In genomic region chr9:98199388-98200033, GRCh38 we compare ENCODE assay signal across 21 cellular contexts. TPM values are rescaled to one million over a fixed set of nuclear protein-coding genes. Genes with fewer than 3 reads are reported as not detected.
DNase-seq lines count a peak whose midpoint lies in the region; ATAC-seq and TF ChIP-seq lines count a peak whose summit lies in the region.
"Had no signal": no experiment of that assay in that cellular context is flagged by ENCODE, and none has a peak within 500 bp of the region (broad histone marks: within the 10 kb centered on the region; RNA-seq: fewer than 3 reads in every experiment).

No MANE protein-coding gene starts in this region.

- H3K4me1 Mint-ChIP-seq in GM23338 (peaks cover 24% of the 10 kb centered on the region), WTC11 (peaks cover 27% of the 10 kb centered on the region)

- H3K4me3 Mint-ChIP-seq in GM23338 (no peak overlapping the region), WTC11 (no peak overlapping the region)
- H3K4me3 Mint-ChIP-seq: CD4-positive, CD25-positive, alpha-beta regulatory T cell; HFFc6 had no signal

- TF ChIP-seq POLR2A in body of pancreas (IDR thresholded peaks at IDR 0.05): no peak

- H3K9me3 Mint-ChIP-seq in GM23338: no peaks in the 10 kb centered on the region
- no peaks in the 10 kb centered on the region for H3K9me3 Mint-ChIP-seq in WTC11
- H3K9me3 Mint-ChIP-seq: HFFc6 had no signal

- POLR2A ChIA-PET in WTC11 (lab: Charles Lee): no interaction called here

- 79 to 91% methylated on average over 6 to 20 of the region's 20 CpGs for WGBS in body of pancreas, 2 donors

- no peaks in the 10 kb centered on the region for H3K79me2 ChIP-seq in GM23338 (replicated peaks; ENCODE audit: insufficient read depth)

- ATAC-seq in GM23338 (peak; percentile 61), WTC11 (peak; percentile 69), body of pancreas (no peak)
- ATAC-seq: PC-3 had no signal

- no peaks in the 10 kb centered on the region for H3K9me2 ChIP-seq in GM23338 (ENCODE audit: insufficient read depth)

- TF ChIP-seq CTCF in GM23338 (conservative IDR thresholded peaks at IDR 0.05; ENCODE audit: low read depth in 2 of 2) (no peak), WTC11 (IDR thresholded peaks at IDR 0.05) (no peak), body of pancreas (IDR thresholded peaks at IDR 0.05) (no peak), left ventricle myocardium inferior (IDR thresholded peaks at IDR 0.05; ENCODE audit: borderline replicate concordance) (no peak)

- CTCF ChIA-PET in WTC11 (lab: Charles Lee): interaction anchor here (1.0 to 1.8 kb wide), 3 partner anchors 35 to 116 kb away, joined by 3 to 5 read pairs (median 4); partner anchors contain the start of gene TBC1D2

- H2AFZ ChIP-seq in GM23338: no peak overlapping the region

- 0 out of 2 replicates have a peak overlapping the region, but pooled peaks have one; percentile 12 for H3K4me2 ChIP-seq in GM23338

- no peak overlapping the region for H3K27ac Mint-ChIP-seq in GM23338
- peak overlapping the region; percentile 35; the same call in 1 of the 2 replicates for H3K27ac Mint-ChIP-seq in WTC11
- H3K27ac Mint-ChIP-seq: CD4-positive, CD25-positive, alpha-beta regulatory T cell; HFFc6 had no signal

- H3K4me1 ChIP-seq in GM23338 (ENCODE audit: insufficient read depth): peaks cover 14% of the 10 kb centered on the region
- no peaks in the 10 kb centered on the region for H3K4me1 ChIP-seq in body of pancreas
- H3K4me1 ChIP-seq in left ventricle myocardium inferior: no peaks in the 10 kb centered on the region
- H3K4me1 ChIP-seq: HAP-1 had no signal

- peaks cover 15% of the 10 kb centered on the region for H3K27me3 Mint-ChIP-seq in GM23338 (ENCODE audit: insufficient read depth, low read depth, poor library complexity)
- no peaks in the 10 kb centered on the region for H3K27me3 Mint-ChIP-seq in WTC11 (ENCODE audit: low read depth)
- H3K27me3 Mint-ChIP-seq: CD4-positive, CD25-positive, alpha-beta regulatory T cell had no signal

- H3K36me3 ChIP-seq in GM23338 (ENCODE audit: insufficient read depth) (no peaks in the 10 kb centered on the region), body of pancreas (replicated peaks in 1 of 2; ENCODE audit: insufficient read depth in 1 of 2, low read depth in 2 of 2) (no peaks in the 10 kb centered on the region), left ventricle myocardium inferior (no peaks in the 10 kb centered on the region)
- H3K36me3 ChIP-seq: HAP-1 had no signal

- intact Hi-C loops in body of pancreas (cut with DNase I): no loop called here
- intact Hi-C loops in left ventricle myocardium inferior (cut with micrococcal nuclease): no loop called here

- H3K9me3 ChIP-seq in body of pancreas (no peaks in the 10 kb centered on the region), left ventricle myocardium inferior (replicated peaks) (no peaks in the 10 kb centered on the region)
- H3K9me3 ChIP-seq: HAP-1 had no signal

- DNase-seq in GM23338 (ENCODE audit: low spot score) (peak; percentile 52), WTC11 (ENCODE audit: low spot score) (peak; percentile 22), iPS-NIHi11 (ENCODE audit: low spot score) (peak; percentile 37), NCI-H1092 (lab: John Stamatoyannopoulos, UW) (no peak), body of pancreas (no peak), left ventricle myocardium inferior (no peak)
- DNase-seq in activated CD4-positive, alpha-beta T cell treated with anti-CD3 and anti-CD28 coated beads for 4 hours: no peak
- DNase-seq: CD4-positive, CD25-positive, alpha-beta regulatory T cell; HFFc6; KG1; MM.1S; NCI-H1417; NCI-H1694; NCI-H2029 treated with DMSO at 0.1 percent for 48 hours; NCI-H446 treated with DMSO at 0.1 percent for 48 hours; NCI-H526; NCI-H82; NK-92 treated with Interleukin-12 subunit alpha and Interleukin-12 subunit beta, amount 100 ng/mL, for 24 hours; PC-3; Right ventricle myocardium superior had no signal

- H3K27me3 ChIP-seq in GM23338 (ENCODE audit: insufficient read depth) (no peaks in the 10 kb centered on the region), body of pancreas (no peaks in the 10 kb centered on the region), left ventricle myocardium inferior (ENCODE audit: low read depth) (no peaks in the 10 kb centered on the region)

- no peaks in the 10 kb centered on the region for H3F3A ChIP-seq in GM23338 (replicated peaks; ENCODE audit: low read depth)

- no peaks in the 10 kb centered on the region for H4K20me1 ChIP-seq in GM23338 (replicated peaks; ENCODE audit: insufficient read depth)

- H3K36me3 Mint-ChIP-seq in GM23338 (ENCODE audit: low read depth) (no peaks in the 10 kb centered on the region; the same call in 2 of the 3 replicates), WTC11 (peaks cover 5% of the 10 kb centered on the region)

- H3K4me3 ChIP-seq in GM23338: no peak overlapping the region
- H3K4me3 ChIP-seq in body of pancreas: no peak overlapping the region
- H3K4me3 ChIP-seq in left ventricle myocardium inferior: no peak overlapping the region
- H3K4me3 ChIP-seq: HAP-1 had no signal

- H3K27ac ChIP-seq in GM23338 (ENCODE audit: low read depth) (peak overlapping the region; percentile 55; the same call in 1 of the 2 replicates), body of pancreas (no peak overlapping the region), left ventricle myocardium inferior (replicated peaks) (no peak overlapping the region)

TF ChIP-seq in GM23338, 12 proteins besides CTCF, POLR2A, EP300 and RAD21:
- TF ChIP-seq JUNB (IDR thresholded peaks at IDR 0.05; ENCODE audit: unreplicated experiment) (no peak), STAT1 (IDR thresholded peaks at IDR 0.05; ENCODE audit: unreplicated experiment) (no peak), NANOG (IDR thresholded peaks at IDR 0.05; ENCODE audit: borderline replicate concordance) (no peak), ZNF114 (CRISPR knock-in tag; IDR thresholded peaks at IDR 0.05) (no peak)
TF ChIP-seq in GM23338: peak in this region for 0.

TF ChIP-seq in WTC11, 78 proteins besides CTCF, POLR2A, EP300 and RAD21 (continues in another document):
- TF ChIP-seq NFYB (CRISPR knock-in tag; conservative IDR thresholded peaks at IDR 0.05; ENCODE audit: low read depth) (no peak), RELA (CRISPR knock-in tag; IDR thresholded peaks at IDR 0.05; ENCODE audit: borderline replicate concordance) (no peak), ZNF219 (CRISPR knock-in tag; IDR thresholded peaks at IDR 0.05; ENCODE audit: borderline replicate concordance) (no peak), ATF6 (CRISPR knock-in tag; IDR thresholded peaks at IDR 0.05) (no peak), ZNF416 (CRISPR knock-in tag; IDR thresholded peaks at IDR 0.05) (no peak), FOXJ3 (CRISPR knock-in tag; IDR thresholded peaks at IDR 0.05; ENCODE audit: borderline replicate concordance) (no peak), KAT7 (CRISPR knock-in tag; IDR thresholded peaks at IDR 0.05; ENCODE audit: borderline replicate concordance) (no peak), ZNF396 (CRISPR knock-in tag; IDR thresholded peaks at IDR 0.05; ENCODE audit: borderline replicate concordance) (no peak), ERG (CRISPR knock-in tag; IDR thresholded peaks at IDR 0.05) (no peak), JAZF1 (CRISPR knock-in tag; IDR thresholded peaks at IDR 0.05) (no peak), E2F5 (CRISPR knock-in tag; IDR thresholded peaks at IDR 0.05) (no peak), GABPB1 (CRISPR knock-in tag; IDR thresholded peaks at IDR 0.05) (no peak)

RNA-seq across cellular contexts. Expression of gene CORO2A, which starts 7.1 kb away (rescaled TPM):
- total RNA-seq in GM23338 (2014; rRNA removed; shearing (Covaris generic)): 26.9 and 27.6 TPM in 2 replicates
- 12.9 TPM in 2 replicates for polyA plus RNA-seq in GM23338 (2016; fragmentation: Nextera tagmentation; extraction: Ambion mirVana)
- total RNA-seq in WTC11 (2021) (32.5 to 37.0 TPM (median 35.9 TPM) in 3 replicates), body of pancreas (1 to 10 TPM in 1 of 2 donors, under 1 TPM in 1; 0.66 to 1.3 TPM), left ventricle myocardium inferior (0.14 TPM)

RNA-seq across cellular contexts. Expression of gene TBC1D2, which starts 55.9 kb away (rescaled TPM):
- total RNA-seq in GM23338 (2014; rRNA removed; shearing (Covaris generic)): 6.8 and 7.7 TPM in 2 replicates
- polyA plus RNA-seq in GM23338 (2016; fragmentation: Nextera tagmentation; extraction: Ambion mirVana): 3.0 and 3.7 TPM in 2 replicates
- total RNA-seq in WTC11 (2021) (10.6 to 11.4 TPM (median 11.1 TPM) in 3 replicates), body of pancreas (1 to 10 TPM; 3.3 to 4.7 TPM), left ventricle myocardium inferior (1.7 TPM)

Comparison
In these comparisons a context has a peak if more than half of its experiments do, and no peak if none do; other contexts are left out.
1. DNase-seq: peak in GM23338 (single experiment), WTC11 (single experiment) and iPS-NIHi11 (single experiment); none in NCI-H1092 (single experiment), body of pancreas (0 of 4), activated CD4-positive, alpha-beta T cell treated with anti-CD3 and anti-CD28 coated beads for 4 hours (0 of 2) and left ventricle myocardium inferior (single experiment).
2. RNA of gene CORO2A, which starts 7.1 kb away (total RNA-seq): 32.5 to 37.0 TPM in WTC11 and 26.9 to 27.6 TPM in GM23338; 0.66 to 1.3 TPM in body of pancreas and 0.14 TPM in left ventricle myocardium inferior (single experiment); every median in the first group is over 10 times any median in the second.